In the genomic region with DNA sequence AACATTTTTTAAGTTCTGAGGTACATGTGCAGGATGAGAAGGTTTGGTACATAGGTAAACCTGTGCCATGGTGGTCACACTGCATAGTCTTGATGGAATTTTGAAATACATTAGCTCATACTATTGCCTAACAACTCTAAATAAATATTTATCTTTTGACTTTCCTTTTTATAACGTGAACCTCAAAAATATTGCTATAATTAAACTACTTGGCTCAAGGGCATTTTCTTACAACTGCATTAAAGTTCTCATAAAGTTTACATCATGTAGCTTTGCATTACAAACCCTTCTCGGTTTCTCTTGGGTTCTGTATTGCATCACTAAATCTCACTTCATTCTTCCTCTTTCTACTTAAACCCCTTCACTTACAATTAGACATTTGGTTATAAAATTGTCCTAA, we compare ENCODE assay signal across 1 cellular context.
TF ChIP-seq lines count a peak whose summit lies in the region.

No MANE protein-coding gene starts in this region.

TF ChIP-seq in HepG2, 621 proteins besides CTCF, POLR2A, EP300 and RAD21 (continued from another document):
- TF ChIP-seq, protein P1, sequence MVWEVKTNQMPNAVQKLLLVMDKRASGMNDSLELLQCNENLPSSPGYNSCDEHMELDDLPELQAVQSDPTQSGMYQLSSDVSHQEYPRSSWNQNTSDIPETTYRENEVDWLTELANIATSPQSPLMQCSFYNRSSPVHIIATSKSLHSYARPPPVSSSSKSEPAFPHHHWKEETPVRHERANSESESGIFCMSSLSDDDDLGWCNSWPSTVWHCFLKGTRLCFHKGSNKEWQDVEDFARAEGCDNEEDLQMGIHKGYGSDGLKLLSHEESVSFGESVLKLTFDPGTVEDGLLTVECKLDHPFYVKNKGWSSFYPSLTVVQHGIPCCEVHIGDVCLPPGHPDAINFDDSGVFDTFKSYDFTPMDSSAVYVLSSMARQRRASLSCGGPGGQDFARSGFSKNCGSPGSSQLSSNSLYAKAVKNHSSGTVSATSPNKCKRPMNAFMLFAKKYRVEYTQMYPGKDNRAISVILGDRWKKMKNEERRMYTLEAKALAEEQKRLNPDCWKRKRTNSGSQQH (CRISPR knock-in tag; IDR thresholded peaks at IDR 0.05; ENCODE audit: low read depth): no peak
- TF ChIP-seq ZNF441 (CRISPR knock-in tag; IDR thresholded peaks at IDR 0.05; ENCODE audit: borderline replicate concordance): no peak
- no peak for TF ChIP-seq TSC22D2 (CRISPR knock-in tag; IDR thresholded peaks at IDR 0.05; ENCODE audit: borderline replicate concordance)
- no peak for TF ChIP-seq MYC (CRISPR knock-in tag; IDR thresholded peaks at IDR 0.05; ENCODE audit: borderline replicate concordance)
- no peak for TF ChIP-seq ZNF703 (CRISPR knock-in tag; IDR thresholded peaks at IDR 0.05; ENCODE audit: borderline replicate concordance)
- no peak for TF ChIP-seq ZNF879 (CRISPR knock-in tag; IDR thresholded peaks at IDR 0.05)
- TF ChIP-seq SRY (CRISPR knock-in tag; IDR thresholded peaks at IDR 0.05): no peak
- no peak for TF ChIP-seq ZNF263 (CRISPR knock-in tag; IDR thresholded peaks at IDR 0.05)
